31 cellular contexts compared by ENCODE assay signal in genomic region chr7:79175390-79175789, GRCh38.
"Had no signal": no experiment of that assay in that cellular context is flagged by ENCODE, and none has a peak within 500 bp of the region (broad histone marks: within the 10 kb centered on the region; RNA-seq: fewer than 3 reads in every experiment).

No MANE protein-coding gene starts in this region.

- H3K27me3 ChIP-seq: brain microvascular endothelial cell had no signal

- DNase-seq: activated B cell treated with CpG ODN at 0.5 μM for 24 hours; activated CD4-positive, alpha-beta memory T cell treated with anti-CD3 and anti-CD28 coated beads for 36 hours; activated CD4-positive, alpha-beta T cell treated with anti-CD3 and anti-CD28 coated beads for 4 hours; activated CD4-positive, alpha-beta T cell treated with anti-CD3 and anti-CD28 coated beads, Interleukin-2, amount 50 U/mL, for 1 hour; activated CD4-positive, CD25-positive, alpha-beta regulatory T cell treated with anti-CD3 and anti-CD28 coated beads, Interleukin-2, amount 50 U/mL, for 72 hours; activated CD8-positive, alpha-beta memory T cell treated with anti-CD3 and anti-CD28 coated beads, Interleukin-2, amount 50 U/mL, for 4 hours; activated effector memory CD4-positive, alpha-beta T cell treated with Interleukin-2 at 50 U/mL for 16 hours; activated naive CD4-positive, alpha-beta T cell; activated naive CD4-positive, alpha-beta T cell treated with anti-CD3 and anti-CD28 coated beads, Interleukin-2, amount 50 U/mL, for 16 hours; activated naive CD8-positive, alpha-beta T cell treated with anti-CD3 and anti-CD28 coated beads for 36 hours; activated T-cell treated with anti-CD3 and anti-CD28 coated beads, Interleukin-2, amount 50 U/mL, for 48 hours; amniotic stem cell; aorta; brain microvascular endothelial cell; central memory CD4-positive, alpha-beta T cell; NCI-H1092 treated with DMSO at 0.1 percent for 48 hours; NCI-H1436; NCI-H1694; NCI-H1930; NCI-H2081 treated with DMSO at 0.1 percent for 48 hours; NCI-H524; PC-9; SIG-M5; SW 1271; T-helper 1 cell; T-helper 2 cell; T-helper 9 cell had no signal

- H3K36me3 ChIP-seq: brain microvascular endothelial cell had no signal

- H3K4me2 ChIP-seq: KMS-11, PC-9 had no signal

- FAIRE-seq: RCC 7860 had no signal

- H3K27ac ChIP-seq: brain microvascular endothelial cell, KMS-11, PC-9, RWPE1, VCaP had no signal

- H2AFZ ChIP-seq: PC-9 had no signal

- H3K9ac ChIP-seq: KMS-11 had no signal

- H3K4me3 ChIP-seq: PC-9 had no signal
